In the genomic region with DNA sequence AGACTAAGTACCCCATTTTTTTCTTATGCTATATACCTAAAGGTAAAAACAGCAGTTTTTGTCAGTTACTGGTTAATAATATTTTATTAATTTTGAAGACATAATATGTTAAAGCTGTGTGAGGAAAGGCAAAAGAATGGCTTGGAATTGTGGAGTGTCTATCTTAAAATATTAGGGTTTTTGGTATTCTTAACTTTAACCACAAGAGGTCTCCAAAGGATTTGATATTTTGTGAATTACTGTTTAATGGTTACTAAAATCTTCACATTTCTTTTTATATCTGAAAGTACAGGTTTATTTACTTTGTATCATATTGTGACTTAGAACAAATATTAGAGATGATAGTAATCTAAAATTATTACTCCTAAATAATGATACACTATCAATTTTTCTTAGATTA, we compare ENCODE assay signal across 8 cellular contexts. TPM values are rescaled to one million over a fixed set of nuclear protein-coding genes. Genes with fewer than 3 reads are reported as not detected.
A peak's percentile ranks its signal among the peaks of the same experiment; 100 is the strongest.
DNase-seq lines count a peak whose midpoint lies in the region; ATAC-seq and TF ChIP-seq lines count a peak whose summit lies in the region.

No MANE protein-coding gene starts in this region.

- intact Hi-C loops in PC-3 (cut with micrococcal nuclease) (loop anchor here (1.0 to 10.0 kb wide), 4 partner anchors 422 to 608 kb away; no protein-coding TSS in a partner anchor), testis (cut with DNase I; ENCODE audit: low total_unique reads) (loop anchor here (10.0 kb wide), 1 partner anchor 508 kb away; no protein-coding TSS in a partner anchor), mucosa of descending colon (cut with DNase I, micrococcal nuclease) (no loop called here)

- POLR2A ChIA-PET in PC-3 (lab: Charles Lee; ENCODE audit: unreplicated experiment) = no interaction called here

- CTCF ChIA-PET in PC-3 (lab: Charles Lee) = no interaction called here
- CTCF ChIA-PET in activated CD8-positive, alpha-beta memory T cell treated with anti-CD3 and anti-CD28 coated beads, Interleukin-2, amount 10 ng/mL, durations not matched to agents 7 days and 5 days (lab: Charles Lee) = interaction anchor here (0.7 to 2.2 kb wide), 5 partner anchors 23 to 479 kb away, joined by 3 to 16 read pairs (median 3); no protein-coding TSS in a partner anchor

- H3K4me3 ChIP-seq in PC-3 (ENCODE audit: low read length) = no peak overlapping the region
- H3K4me3 ChIP-seq in fibroblast of mammary gland (ENCODE audit: control insufficient read depth, low read depth, low read length) = no peak overlapping the region
- H3K4me3 ChIP-seq in testis = no peak overlapping the region
- no peak overlapping the region for H3K4me3 ChIP-seq in mucosa of descending colon

- H3K9me2 ChIP-seq in PC-3 (replicated peaks; ENCODE audit: low read length) = no peaks in the 10 kb centered on the region

- peaks cover 24% of the 10 kb centered on the region for H3K4me1 Mint-ChIP-seq in activated CD8-positive, alpha-beta memory T cell treated with anti-CD3 and anti-CD28 coated beads, Interleukin-2, amount 10 ng/mL, durations not matched to agents 7 days and 5 days

- ATAC-seq in PC-3 (no peak), GM19455 (IDR thresholded peaks at IDR 0.05; ENCODE audit: unreplicated experiment) (no peak), mucosa of descending colon (no peak)
- no peak for ATAC-seq in activated CD8-positive, alpha-beta memory T cell treated with anti-CD3 and anti-CD28 coated beads, Interleukin-2, amount 10 ng/mL, durations not matched to agents 7 days and 5 days

- no peak overlapping the region for H3K4me2 ChIP-seq in PC-3 (ENCODE audit: low read length)

- H3K27ac Mint-ChIP-seq in activated CD8-positive, alpha-beta memory T cell treated with anti-CD3 and anti-CD28 coated beads, Interleukin-2, amount 10 ng/mL, durations not matched to agents 7 days and 5 days = no peak overlapping the region

- H3K36me3 ChIP-seq in PC-3 (ENCODE audit: low read depth, low read length) (peaks cover 6% of the 10 kb centered on the region; the same call in 1 of the 2 replicates), testis (ENCODE audit: low read depth, missing control alignments) (no peaks in the 10 kb centered on the region), mucosa of descending colon (ENCODE audit: low read depth) (no peaks in the 10 kb centered on the region)

- H3K27me3 Mint-ChIP-seq in activated CD8-positive, alpha-beta memory T cell treated with anti-CD3 and anti-CD28 coated beads, Interleukin-2, amount 10 ng/mL, durations not matched to agents 7 days and 5 days = no peaks in the 10 kb centered on the region

- H2AFZ ChIP-seq in PC-3 (ENCODE audit: low read length) = no peak overlapping the region

- H3K9me3 ChIP-seq in PC-3 (ENCODE audit: low read length) = no peaks in the 10 kb centered on the region
- H3K9me3 ChIP-seq in testis = no peaks in the 10 kb centered on the region
- no peaks in the 10 kb centered on the region for H3K9me3 ChIP-seq in mucosa of descending colon

- BruUV-seq in PC-3 (replicated peaks; lab: Mats Ljungman, UMichigan) = no TSS peak

- H3K27ac ChIP-seq in PC-3 (ENCODE audit: low read length) (no peak overlapping the region), testis (no peak overlapping the region)

- H3K9me3 Mint-ChIP-seq in activated CD8-positive, alpha-beta memory T cell treated with anti-CD3 and anti-CD28 coated beads, Interleukin-2, amount 10 ng/mL, durations not matched to agents 7 days and 5 days (ENCODE audit: low read depth) = no peaks in the 10 kb centered on the region

- TF ChIP-seq POLR2A in testis (IDR thresholded peaks at IDR 0.05) = no peak

- no peaks in the 10 kb centered on the region for H3K27me3 ChIP-seq in PC-3 (ENCODE audit: low read length)
- no peaks in the 10 kb centered on the region for H3K27me3 ChIP-seq in testis

- H3K9ac ChIP-seq in PC-3 (ENCODE audit: low read length) = no peak overlapping the region

- H3K4me1 ChIP-seq in PC-3 (ENCODE audit: insufficient read depth, low read length) (no peaks in the 10 kb centered on the region), testis (no peaks in the 10 kb centered on the region), mucosa of descending colon (ENCODE audit: low read depth) (no peaks in the 10 kb centered on the region)

- peaks cover 44% of the 10 kb centered on the region for H3K36me3 Mint-ChIP-seq in activated CD8-positive, alpha-beta memory T cell treated with anti-CD3 and anti-CD28 coated beads, Interleukin-2, amount 10 ng/mL, durations not matched to agents 7 days and 5 days

- TF ChIP-seq CTCF in PC-3 (conservative IDR thresholded peaks at IDR 0.05; ENCODE audit: low read depth, low read length) (peak; percentile 40), fibroblast of mammary gland (conservative IDR thresholded peaks at IDR 0.05; ENCODE audit: control insufficient read depth, insufficient read depth, low read depth, low read length) (no peak), testis (IDR thresholded peaks at IDR 0.05) (peak in 2 of 3 experiments; percentile 28 to 46), mucosa of descending colon (IDR thresholded peaks at IDR 0.05) (no peak)

- no peak overlapping the region for H3K4me3 Mint-ChIP-seq in activated CD8-positive, alpha-beta memory T cell treated with anti-CD3 and anti-CD28 coated beads, Interleukin-2, amount 10 ng/mL, durations not matched to agents 7 days and 5 days

- no peaks in the 10 kb centered on the region for H3K79me2 ChIP-seq in PC-3 (ENCODE audit: low read length)

- no peaks in the 10 kb centered on the region for H4K20me1 ChIP-seq in PC-3 (ENCODE audit: low read length)

- H3F3A ChIP-seq in PC-3 (ENCODE audit: low read length, unreplicated experiment) = no peaks in the 10 kb centered on the region

- DNase-seq in NOMO-1 treated with DMSO at 0.1 percent for 48 hours (lab: John Stamatoyannopoulos, UW; ENCODE audit: unreplicated experiment) (peak; percentile 8), NOMO-1 (lab: John Stamatoyannopoulos, UW; ENCODE audit: unreplicated experiment in 2 of 2) (no peak), PC-3 (peak; percentile 40), fibroblast of mammary gland (ENCODE audit: low read depth) (peak; percentile 28), testis (no peak), mucosa of descending colon (no peak)
- no peak for DNase-seq in activated CD8-positive, alpha-beta memory T cell treated with anti-CD3 and anti-CD28 coated beads, Interleukin-2, amount 10 ng/mL, durations not matched to agents 7 days and 5 days

RNA-seq across cellular contexts. Expression of gene DHFR, which starts 32.0 kb away (rescaled TPM):
- total RNA-seq in PC-3 (2014; rRNA removed) (21.4 and 22.0 TPM in 2 replicates), testis (10 to 100 TPM; 16.8 to 18.0 TPM), mucosa of descending colon (10 to 100 TPM; 15.3 to 35.9 (median 18.6) TPM)
- polyA plus RNA-seq in testis (ENCODE audit: insufficient read depth, low read depth, low replicate concordance) = 35.2 TPM
- total RNA-seq in activated CD8-positive, alpha-beta memory T cell treated with anti-CD3 and anti-CD28 coated beads, Interleukin-2, amount 10 ng/mL, durations not matched to agents 7 days and 5 days = 10 to 100 TPM; 72.0 to 76.9 TPM

RNA-seq across cellular contexts. Expression of gene MSH3, which starts 32.3 kb away (rescaled TPM):
- 9.0 TPM in 2 replicates for total RNA-seq in PC-3 (2014; rRNA removed)
- 10 to 100 TPM; 16.6 to 17.7 TPM for total RNA-seq in testis
- polyA plus RNA-seq in testis (ENCODE audit: insufficient read depth, low read depth, low replicate concordance) = 7.6 TPM
- total RNA-seq in activated CD8-positive, alpha-beta memory T cell treated with anti-CD3 and anti-CD28 coated beads, Interleukin-2, amount 10 ng/mL, durations not matched to agents 7 days and 5 days = 10 to 100 TPM; 22.3 to 26.3 TPM
- 10 to 100 TPM; 16.8 to 20.0 (median 17.1) TPM for total RNA-seq in mucosa of descending colon

Comparison
In these comparisons a context has a peak if more than half of its experiments do, and no peak if none do; other contexts are left out.
1. DNase-seq: peak in NOMO-1 treated with DMSO at 0.1 percent for 48 hours (single experiment), PC-3 (single experiment) and fibroblast of mammary gland (single experiment); none in NOMO-1 (0 of 2), testis (single experiment), activated CD8-positive, alpha-beta memory T cell treated with anti-CD3 and anti-CD28 coated beads, Interleukin-2, amount 10 ng/mL, durations not matched to agents 7 days and 5 days (single experiment) and mucosa of descending colon (0 of 3).
2. CTCF ChIP-seq: peak in PC-3 (single experiment) and testis (2 of 3); none in fibroblast of mammary gland (single experiment) and mucosa of descending colon (single experiment).
3. intact Hi-C loops: an anchor here in PC-3 (1.0 to 10.0 kb wide) and testis (10.0 kb wide); none called in mucosa of descending colon.